8 cellular contexts compared by ENCODE assay signal in genomic region chr10:117165557-117166419, GRCh38. TPM values are rescaled to one million over a fixed set of nuclear protein-coding genes. Genes with fewer than 3 reads are reported as not detected.
DNase-seq lines count a peak whose midpoint lies in the region; ATAC-seq and TF ChIP-seq lines count a peak whose summit lies in the region.

No MANE protein-coding gene starts in this region.

- no peaks in the 10 kb centered on the region for H3K36me3 ChIP-seq in tibial artery

- in situ Hi-C loops in T47D (cut with HindIII; ENCODE audit: low pct_unique_long_range_greater_than_20kb, low sequenced_read_pairs) = no loop called here

- DNase-seq in activated CD4-positive, alpha-beta memory T cell treated with anti-CD3 and anti-CD28 coated beads for 36 hours = peak; percentile 45
- no peak for DNase-seq in activated CD4-positive, alpha-beta memory T cell treated with anti-CD3 and anti-CD28 coated beads, Interleukin-2, amount 10 ng/mL, durations not matched to agents 7 days and 5 days
- DNase-seq in NCI-H2227 (lab: John Stamatoyannopoulos, UW; ENCODE audit: unreplicated experiment) (peak; percentile 79), T47D (ENCODE audit: low read depth in 1 of 2, low spot score in 1 of 2) (peak; percentile 50 to 80), kidney tubule cell (ENCODE audit: low spot score) (peak; percentile 65), tibial artery (peak in 1 of 2 donors; percentile 65)
- no peak for DNase-seq in stimulated activated CD4-positive, alpha-beta T cell treated with anti-CD3 and anti-CD28 coated beads, Interleukin-4, amount 100 ng/mL, for 24 hours

- no peaks in the 10 kb centered on the region for H3K9me3 ChIP-seq in tibial artery

- H3K4me1 ChIP-seq in tibial artery = peaks cover 0 to 52% (median 39%) of the 10 kb centered on the region in 4 donors

- no peaks in the 10 kb centered on the region for H3K9me3 Mint-ChIP-seq in activated CD4-positive, alpha-beta memory T cell treated with anti-CD3 and anti-CD28 coated beads for 36 hours
- H3K9me3 Mint-ChIP-seq in activated CD4-positive, alpha-beta memory T cell treated with anti-CD3 and anti-CD28 coated beads, Interleukin-2, amount 10 ng/mL, durations not matched to agents 7 days and 5 days = no peaks in the 10 kb centered on the region

- peaks cover 81% of the 10 kb centered on the region for H3K27me3 Mint-ChIP-seq in activated CD4-positive, alpha-beta memory T cell treated with anti-CD3 and anti-CD28 coated beads for 36 hours
- peaks cover 84% of the 10 kb centered on the region for H3K27me3 Mint-ChIP-seq in activated CD4-positive, alpha-beta memory T cell treated with anti-CD3 and anti-CD28 coated beads, Interleukin-2, amount 10 ng/mL, durations not matched to agents 7 days and 5 days

- H3K27me3 ChIP-seq in tibial artery = peaks cover 3 to 99% of the 10 kb centered on the region in 2 donors

- TF ChIP-seq CTCF in tibial artery (IDR thresholded peaks at IDR 0.05) = peak; percentile 42 to 43

- no peak for ATAC-seq in HG02870 (IDR thresholded peaks at IDR 0.05; ENCODE audit: unreplicated experiment)

- H3K36me3 Mint-ChIP-seq in activated CD4-positive, alpha-beta memory T cell treated with anti-CD3 and anti-CD28 coated beads for 36 hours = no peaks in the 10 kb centered on the region
- peaks cover 4% of the 10 kb centered on the region for H3K36me3 Mint-ChIP-seq in activated CD4-positive, alpha-beta memory T cell treated with anti-CD3 and anti-CD28 coated beads, Interleukin-2, amount 10 ng/mL, durations not matched to agents 7 days and 5 days (ENCODE audit: low read depth)

- POLR2A ChIA-PET in activated CD4-positive, alpha-beta memory T cell treated with anti-CD3 and anti-CD28 coated beads for 36 hours (lab: Charles Lee) = interaction anchor here (1.0 kb wide), 1 partner anchor 369 kb away, joined by 3 read pairs; no protein-coding TSS in a partner anchor
- POLR2A ChIA-PET in activated CD4-positive, alpha-beta memory T cell treated with anti-CD3 and anti-CD28 coated beads, Interleukin-2, amount 10 ng/mL, durations not matched to agents 7 days and 5 days (lab: Charles Lee) = no interaction called here

- H3K4me3 ChIP-seq in tibial artery = peak overlapping the region in 1 of 2 donors; percentile 40

- no peak overlapping the region for H3K4me3 Mint-ChIP-seq in activated CD4-positive, alpha-beta memory T cell treated with anti-CD3 and anti-CD28 coated beads for 36 hours
- H3K4me3 Mint-ChIP-seq in activated CD4-positive, alpha-beta memory T cell treated with anti-CD3 and anti-CD28 coated beads, Interleukin-2, amount 10 ng/mL, durations not matched to agents 7 days and 5 days = no peak overlapping the region

- CTCF ChIA-PET in activated CD4-positive, alpha-beta memory T cell treated with anti-CD3 and anti-CD28 coated beads for 36 hours (lab: Charles Lee) = interaction anchor here (0.8 to 5.0 kb wide), 7 partner anchors 9 to 377 kb away, joined by 3 to 43 read pairs (median 18); no protein-coding TSS in a partner anchor
- CTCF ChIA-PET in activated CD4-positive, alpha-beta memory T cell treated with anti-CD3 and anti-CD28 coated beads, Interleukin-2, amount 10 ng/mL, durations not matched to agents 7 days and 5 days (lab: Charles Lee) = interaction anchor here (1.4 to 3.3 kb wide), 7 partner anchors 8 to 484 kb away, joined by 3 to 26 read pairs (median 15); no protein-coding TSS in a partner anchor

- H3K27ac ChIP-seq in tibial artery = no peak overlapping the region

- intact Hi-C loops in activated CD4-positive, alpha-beta memory T cell treated with anti-CD3 and anti-CD28 coated beads for 36 hours (cut with micrococcal nuclease) = loop anchor here (1.0 to 2.0 kb wide), 3 partner anchors 28 to 367 kb away; partner anchors contain the start of gene ENO4
- intact Hi-C loops in tibial artery (cut with DNase I; ENCODE audit: low total_unique reads) = no loop called here

- H3K4me1 Mint-ChIP-seq in activated CD4-positive, alpha-beta memory T cell treated with anti-CD3 and anti-CD28 coated beads for 36 hours (ENCODE audit: low read depth) = peaks cover 44% of the 10 kb centered on the region
- H3K4me1 Mint-ChIP-seq in activated CD4-positive, alpha-beta memory T cell treated with anti-CD3 and anti-CD28 coated beads, Interleukin-2, amount 10 ng/mL, durations not matched to agents 7 days and 5 days = peaks cover 20% of the 10 kb centered on the region

- H3K27ac Mint-ChIP-seq in activated CD4-positive, alpha-beta memory T cell treated with anti-CD3 and anti-CD28 coated beads for 36 hours = no peak overlapping the region
- H3K27ac Mint-ChIP-seq in activated CD4-positive, alpha-beta memory T cell treated with anti-CD3 and anti-CD28 coated beads, Interleukin-2, amount 10 ng/mL, durations not matched to agents 7 days and 5 days = no peak overlapping the region

RNA-seq across cellular contexts. Expression of gene VAX1, which starts 27.7 kb away (rescaled TPM):
- total RNA-seq in activated CD4-positive, alpha-beta memory T cell treated with anti-CD3 and anti-CD28 coated beads for 36 hours = not detected
- not detected for total RNA-seq in activated CD4-positive, alpha-beta memory T cell treated with anti-CD3 and anti-CD28 coated beads, Interleukin-2, amount 10 ng/mL, durations not matched to agents 7 days and 5 days

RNA-seq across cellular contexts. Expression of gene KCNK18, which starts 31.5 kb away (rescaled TPM):
- total RNA-seq in activated CD4-positive, alpha-beta memory T cell treated with anti-CD3 and anti-CD28 coated beads for 36 hours = not detected
- total RNA-seq in activated CD4-positive, alpha-beta memory T cell treated with anti-CD3 and anti-CD28 coated beads, Interleukin-2, amount 10 ng/mL, durations not matched to agents 7 days and 5 days = not detected

Comparison
In these comparisons a context has a peak if more than half of its experiments do, and no peak if none do; other contexts are left out.
1. DNase-seq: peak in activated CD4-positive, alpha-beta memory T cell treated with anti-CD3 and anti-CD28 coated beads for 36 hours (single experiment), NCI-H2227 (single experiment), T47D (2 of 2) and kidney tubule cell (single experiment); none in activated CD4-positive, alpha-beta memory T cell treated with anti-CD3 and anti-CD28 coated beads, Interleukin-2, amount 10 ng/mL, durations not matched to agents 7 days and 5 days (single experiment) and stimulated activated CD4-positive, alpha-beta T cell treated with anti-CD3 and anti-CD28 coated beads, Interleukin-4, amount 100 ng/mL, for 24 hours (single experiment).